ENCODE assay signal across 1 cellular context in the genomic region with DNA sequence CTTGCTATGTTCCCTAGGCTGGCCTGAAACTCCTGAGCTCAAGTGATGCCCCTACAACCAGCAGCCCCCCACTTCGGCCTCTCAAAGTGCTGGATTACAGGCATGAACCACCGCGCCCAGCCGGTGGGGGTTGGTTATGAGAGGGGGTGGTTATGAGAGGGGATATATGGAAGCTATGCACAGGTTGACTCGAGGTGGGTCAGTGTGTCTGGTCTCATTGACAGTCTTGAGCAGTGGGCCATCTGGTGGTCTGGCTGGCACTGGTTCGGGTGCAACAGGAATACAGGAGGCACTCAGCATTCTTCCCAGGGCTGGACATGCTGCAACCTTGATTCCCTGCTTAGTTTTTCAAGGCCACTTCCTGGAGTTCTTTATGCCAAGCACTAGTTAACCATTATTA.
A peak's percentile ranks its signal among the peaks of the same experiment; 100 is the strongest.
TF ChIP-seq lines count a peak whose summit lies in the region.

No MANE protein-coding gene starts in this region.

TF ChIP-seq in K562, 482 proteins besides CTCF, POLR2A, EP300 and RAD21:
- TF ChIP-seq TAF7 (tag; IDR thresholded peaks at IDR 0.05) (no peak), BHLHE40 (IDR thresholded peaks at IDR 0.05; ENCODE audit: low read length) (0 out of 2 replicates have a peak, but pooled peaks have one; percentile 7)
